Comparison of ENCODE assay signal across 19 cellular contexts in genomic region chr6:170278743-170279094, GRCh38. TPM values are rescaled to one million over a fixed set of nuclear protein-coding genes. Genes with fewer than 3 reads are reported as not detected.
A peak's percentile ranks its signal among the peaks of the same experiment; 100 is the strongest.
DNase-seq lines count a peak whose midpoint lies in the region; ATAC-seq and TF ChIP-seq lines count a peak whose summit lies in the region.
"Had no signal": no experiment of that assay in that cellular context is flagged by ENCODE, and none has a peak within 500 bp of the region (broad histone marks: within the 10 kb centered on the region; RNA-seq: fewer than 3 reads in every experiment).

No MANE protein-coding gene starts in this region.

- DNase-seq in activated T-cell treated with anti-CD3 and anti-CD28 coated beads, Interleukin-2, amount 50 U/mL, for 24 hours = no peak
- no peak for DNase-seq in activated T-cell treated with anti-CD3 and anti-CD28 coated beads, Interleukin-2, amount 50 U/mL, for 72 hours
- DNase-seq in DND-41 (peak; percentile 72), NOMO-1 treated with DMSO at 0.1 percent for 48 hours (lab: John Stamatoyannopoulos, UW; ENCODE audit: unreplicated experiment) (peak; percentile 52), OCI-M2 (lab: John Stamatoyannopoulos, UW; ENCODE audit: unreplicated experiment) (no peak), WERI-Rb-1 (no peak)
- peak in 4 of 9 donors; percentile 26 to 37 (median 34) for DNase-seq in naive thymus-derived CD4-positive, alpha-beta T cell
- no peak for DNase-seq in stimulated activated naive CD4-positive, alpha-beta T cell treated with Interleukin-2 at 50 U/mL for 16 hours (lab: John Stamatoyannopoulos, UW)
- DNase-seq: activated CD4-positive, alpha-beta T cell treated with anti-CD3 and anti-CD28 coated beads, Interleukin-2, amount 50 U/mL, for 48 hours; C1 segment of cervical spinal cord; foreskin keratinocyte; HCEC 1CT; MM.1S; NCI-H2029; NK-92 treated with Interleukin-12 subunit alpha and Interleukin-12 subunit beta, amount 100 ng/mL, for 24 hours; SW 1271 had no signal

- H3K4me1 ChIP-seq in DND-41 (ENCODE audit: insufficient read depth, low read length) = peaks cover 27% of the 10 kb centered on the region
- H3K4me1 ChIP-seq in naive thymus-derived CD4-positive, alpha-beta T cell (ENCODE audit: control insufficient read depth in 2 of 2, insufficient read depth in 2 of 2, low read length in 2 of 2) = peaks cover 5 to 31% of the 10 kb centered on the region in 2 donors
- H3K4me1 ChIP-seq: breast epithelium had no signal

- H3K4me3 Mint-ChIP-seq in activated T-cell treated with anti-CD3 and anti-CD28 coated beads, Interleukin-2, amount 50 U/mL, for 24 hours = no peak overlapping the region
- H3K4me3 Mint-ChIP-seq in activated T-cell treated with anti-CD3 and anti-CD28 coated beads, Interleukin-2, amount 50 U/mL, for 72 hours = peak overlapping the region in 1 of 2 donors; percentile 32
- peak overlapping the region in 9 of 10 donors; percentile 54 to 82 (median 65) for H3K4me3 Mint-ChIP-seq in naive thymus-derived CD4-positive, alpha-beta T cell
- H3K4me3 Mint-ChIP-seq: nephron had no signal

- H3K4me3 ChIP-seq in DND-41 (ENCODE audit: low read depth in 1 of 2, low read length in 2 of 2) (peak overlapping the region in 1 of 2 experiments; percentile 0; a peak in 1 of 4 replicates), WERI-Rb-1 (ENCODE audit: low read depth, low read length) (no peak overlapping the region)
- peak overlapping the region; percentile 15 for H3K4me3 ChIP-seq in naive thymus-derived CD4-positive, alpha-beta T cell (ENCODE audit: low read length)
- H3K4me3 ChIP-seq: breast epithelium had no signal

- ATAC-seq in activated T-cell treated with anti-CD3 and anti-CD28 coated beads, Interleukin-2, amount 50 U/mL, for 72 hours (replicated peaks in 1 of 2) = no peak
- peak; percentile 95 for ATAC-seq in DND-41 (ENCODE audit: insufficient read depth, low read depth)
- ATAC-seq in naive thymus-derived CD4-positive, alpha-beta T cell = peak; percentile 40
- ATAC-seq: foreskin keratinocyte, Right ventricle myocardium inferior had no signal

- CTCF ChIA-PET in naive thymus-derived CD4-positive, alpha-beta T cell (lab: Charles Lee) = interaction anchor here (1.7 kb wide), 1 partner anchor 13 kb away, joined by 5 read pairs; the partner anchor contains the start of gene DLL1

- no peaks in the 10 kb centered on the region for H3K36me3 Mint-ChIP-seq in activated T-cell treated with anti-CD3 and anti-CD28 coated beads, Interleukin-2, amount 50 U/mL, for 24 hours (ENCODE audit: low read depth)
- H3K36me3 Mint-ChIP-seq in activated T-cell treated with anti-CD3 and anti-CD28 coated beads, Interleukin-2, amount 50 U/mL, for 72 hours (ENCODE audit: insufficient read depth in 2 of 2) = peaks cover 0 to 1% of the 10 kb centered on the region in 2 donors
- peaks cover 0 to 21% (median 15%) of the 10 kb centered on the region in 5 donors for H3K36me3 Mint-ChIP-seq in naive thymus-derived CD4-positive, alpha-beta T cell

- H3K27me3 Mint-ChIP-seq in activated T-cell treated with anti-CD3 and anti-CD28 coated beads, Interleukin-2, amount 50 U/mL, for 24 hours = peaks cover 5% of the 10 kb centered on the region
- no peaks in the 10 kb centered on the region for H3K27me3 Mint-ChIP-seq in activated T-cell treated with anti-CD3 and anti-CD28 coated beads, Interleukin-2, amount 50 U/mL, for 72 hours (ENCODE audit: low read depth)
- H3K27me3 Mint-ChIP-seq in naive thymus-derived CD4-positive, alpha-beta T cell = peaks cover 0 to 57% (median 0%) of the 10 kb centered on the region in 5 donors

- H3K9me3 Mint-ChIP-seq in activated T-cell treated with anti-CD3 and anti-CD28 coated beads, Interleukin-2, amount 50 U/mL, for 24 hours = no peaks in the 10 kb centered on the region
- H3K9me3 Mint-ChIP-seq in activated T-cell treated with anti-CD3 and anti-CD28 coated beads, Interleukin-2, amount 50 U/mL, for 72 hours = no peaks in the 10 kb centered on the region
- H3K9me3 Mint-ChIP-seq in naive thymus-derived CD4-positive, alpha-beta T cell = peaks cover 0 to 37% (median 8%) of the 10 kb centered on the region in 11 donors
- H3K9me3 Mint-ChIP-seq: nephron had no signal

- H3K36me3 ChIP-seq in DND-41 (ENCODE audit: insufficient read depth, low read length) (no peaks in the 10 kb centered on the region), WERI-Rb-1 (no peaks in the 10 kb centered on the region)
- H3K36me3 ChIP-seq in naive thymus-derived CD4-positive, alpha-beta T cell (ENCODE audit: control insufficient read depth in 2 of 3, insufficient read depth in 3 of 3, low read length in 3 of 3) = peaks cover 0 to 3% (median 0%) of the 10 kb centered on the region in 3 experiments
- H3K36me3 ChIP-seq: breast epithelium had no signal

- no peaks in the 10 kb centered on the region for H3K27me3 ChIP-seq in DND-41 (ENCODE audit: insufficient read depth, low read length, poor library complexity)
- H3K27me3 ChIP-seq in naive thymus-derived CD4-positive, alpha-beta T cell (ENCODE audit: control insufficient read depth in 2 of 2, insufficient read depth in 2 of 2, low read length in 2 of 2) = no peaks in the 10 kb centered on the region
- H3K27me3 ChIP-seq in WERI-Rb-1 (ENCODE audit: insufficient read depth, low read depth, severe bottlenecking) = no peaks in the 10 kb centered on the region
- H3K27me3 ChIP-seq: breast epithelium, foreskin keratinocyte had no signal

- TF ChIP-seq CTCF in DND-41 (IDR thresholded peaks at IDR 0.05; ENCODE audit: borderline replicate concordance, extremely low read depth, low read length, poor library complexity, severe bottlenecking) (no peak), WERI-Rb-1 (IDR thresholded peaks at IDR 0.05; ENCODE audit: low read depth, low read length) (no peak)

- peaks cover 34% of the 10 kb centered on the region for H3K4me1 Mint-ChIP-seq in activated T-cell treated with anti-CD3 and anti-CD28 coated beads, Interleukin-2, amount 50 U/mL, for 24 hours (ENCODE audit: low read depth)
- H3K4me1 Mint-ChIP-seq in activated T-cell treated with anti-CD3 and anti-CD28 coated beads, Interleukin-2, amount 50 U/mL, for 72 hours (ENCODE audit: low read depth) = peaks cover 23% of the 10 kb centered on the region
- peaks cover 10 to 53% (median 28%) of the 10 kb centered on the region in 7 donors for H3K4me1 Mint-ChIP-seq in naive thymus-derived CD4-positive, alpha-beta T cell

- H3K79me2 ChIP-seq in DND-41 (ENCODE audit: insufficient read depth, low read length) = no peaks in the 10 kb centered on the region

- H3K9me3 ChIP-seq in DND-41 (ENCODE audit: insufficient read depth, low read length, severe bottlenecking) = no peaks in the 10 kb centered on the region
- H3K9me3 ChIP-seq in naive thymus-derived CD4-positive, alpha-beta T cell (ENCODE audit: control insufficient read depth in 2 of 3, low read length in 3 of 3) = peaks cover 0 to 31% (median 0%) of the 10 kb centered on the region in 3 experiments
- no peaks in the 10 kb centered on the region for H3K9me3 ChIP-seq in WERI-Rb-1 (ENCODE audit: severe bottlenecking)
- H3K9me3 ChIP-seq: breast epithelium had no signal

- POLR2A ChIA-PET in naive thymus-derived CD4-positive, alpha-beta T cell (lab: Charles Lee) = interaction anchor here (0.8 to 4.4 kb wide), 3 partner anchors 8 to 12 kb away, joined by 3 to 22 read pairs (median 4); partner anchors contain the start of gene DLL1

- H2AFZ ChIP-seq in DND-41 (ENCODE audit: low read depth, low read length) = peak overlapping the region; percentile 4; the same call in 1 of the 2 replicates

- intact Hi-C loops in naive thymus-derived CD4-positive, alpha-beta T cell (cut with micrococcal nuclease) = no loop called here

- peak overlapping the region; percentile 18 for H3K27ac Mint-ChIP-seq in activated T-cell treated with anti-CD3 and anti-CD28 coated beads, Interleukin-2, amount 50 U/mL, for 24 hours
- H3K27ac Mint-ChIP-seq in activated T-cell treated with anti-CD3 and anti-CD28 coated beads, Interleukin-2, amount 50 U/mL, for 72 hours = no peak overlapping the region
- peak overlapping the region in 8 of 9 donors; percentile 71 to 94 (median 80) for H3K27ac Mint-ChIP-seq in naive thymus-derived CD4-positive, alpha-beta T cell

- H3K4me2 ChIP-seq in DND-41 (ENCODE audit: insufficient read depth, low read length) = peak overlapping the region; percentile 56

- H3K27ac ChIP-seq in DND-41 (ENCODE audit: low read length) = peak overlapping the region; percentile 67
- peak overlapping the region; percentile 41 for H3K27ac ChIP-seq in naive thymus-derived CD4-positive, alpha-beta T cell (ENCODE audit: low read depth, low read length)
- H3K27ac ChIP-seq in WERI-Rb-1 = no peak overlapping the region
- H3K27ac ChIP-seq: breast epithelium, foreskin keratinocyte had no signal

- peaks cover 8% of the 10 kb centered on the region; the same call in 1 of the 2 replicates for H4K20me1 ChIP-seq in DND-41 (ENCODE audit: insufficient read depth, low read length)

- H3K9ac ChIP-seq in DND-41 (ENCODE audit: low read depth, low read length) = peak overlapping the region; percentile 5; the same call in 1 of the 2 replicates

RNA-seq across cellular contexts. Expression of gene DLL1, which starts 12.2 kb away (rescaled TPM):
- total RNA-seq in activated T-cell treated with anti-CD3 and anti-CD28 coated beads, Interleukin-2, amount 50 U/mL, for 72 hours = 1 to 10 TPM; 1.7 to 2.3 TPM
- total RNA-seq in naive thymus-derived CD4-positive, alpha-beta T cell = 10 to 100 TPM in 1 of 5 experiments, 1 to 10 TPM in 3, under 1 TPM in 1; 0.19 to 12.9 (median 4.5) TPM
- under 1 TPM; 0.54 to 0.60 TPM for polyA plus RNA-seq in naive thymus-derived CD4-positive, alpha-beta T cell

RNA-seq across cellular contexts. Expression of gene FAM120B, which starts 27.8 kb away (rescaled TPM):
- 10 to 100 TPM; 17.2 to 23.2 TPM for total RNA-seq in activated T-cell treated with anti-CD3 and anti-CD28 coated beads, Interleukin-2, amount 50 U/mL, for 72 hours
- 10 to 100 TPM; 27.2 to 53.4 (median 35.5) TPM for total RNA-seq in naive thymus-derived CD4-positive, alpha-beta T cell
- 10 to 100 TPM; 31.0 to 49.3 TPM for polyA plus RNA-seq in naive thymus-derived CD4-positive, alpha-beta T cell

Comparison
In these comparisons a context has a peak if more than half of its experiments do, and no peak if none do; other contexts are left out.
1. DNase-seq: peak in DND-41 (single experiment) and NOMO-1 treated with DMSO at 0.1 percent for 48 hours (single experiment); none in activated T-cell treated with anti-CD3 and anti-CD28 coated beads, Interleukin-2, amount 50 U/mL, for 24 hours (single experiment), activated T-cell treated with anti-CD3 and anti-CD28 coated beads, Interleukin-2, amount 50 U/mL, for 72 hours (0 of 2), stimulated activated naive CD4-positive, alpha-beta T cell treated with Interleukin-2 at 50 U/mL for 16 hours (single experiment), OCI-M2 (single experiment) and WERI-Rb-1 (single experiment).
2. ATAC-seq: peak in DND-41 (single experiment) and naive thymus-derived CD4-positive, alpha-beta T cell (single experiment); none in activated T-cell treated with anti-CD3 and anti-CD28 coated beads, Interleukin-2, amount 50 U/mL, for 72 hours (0 of 2).